Comparison of ENCODE assay signal across 8 cellular contexts in the genomic region with DNA sequence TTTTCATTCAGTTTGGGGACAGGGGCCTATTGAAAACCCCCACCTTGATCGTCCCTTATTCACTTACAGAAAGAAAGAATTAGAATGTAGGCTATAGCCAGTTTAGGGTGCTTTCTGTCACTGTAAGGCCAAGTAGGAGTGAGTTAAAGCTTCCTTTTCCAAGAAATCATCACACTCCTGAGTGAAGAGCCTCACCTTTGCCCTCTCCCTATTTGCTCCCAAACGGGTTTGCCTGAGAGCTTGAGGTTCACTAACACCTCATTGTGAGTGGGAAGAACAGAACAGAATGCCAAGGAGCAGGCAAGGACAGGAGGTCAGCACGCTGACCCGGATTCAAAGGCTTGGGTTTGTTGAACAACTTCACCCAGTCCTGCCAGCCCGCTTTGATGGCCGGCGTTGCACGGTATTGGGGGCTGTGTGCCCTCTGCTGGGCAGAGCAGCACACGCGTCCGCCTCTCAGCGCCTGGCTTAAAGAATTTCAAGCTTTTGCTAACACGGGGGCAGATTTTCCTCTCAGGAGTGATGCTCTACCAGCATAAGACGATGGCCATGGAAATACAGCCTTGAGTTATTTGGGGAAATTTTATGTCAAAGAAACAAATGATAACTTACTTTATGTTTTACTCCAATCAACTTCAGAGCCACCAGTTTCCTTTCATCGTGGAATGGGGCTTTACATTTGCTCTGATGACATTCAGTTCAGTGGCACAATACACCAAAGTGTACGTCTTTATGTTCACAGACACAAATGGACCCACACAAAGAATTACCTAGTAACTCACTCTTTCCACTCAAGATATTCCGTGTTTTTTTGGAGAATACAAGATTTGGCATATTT.
DNase-seq lines count a peak whose midpoint lies in the region; ATAC-seq and TF ChIP-seq lines count a peak whose summit lies in the region.

No MANE protein-coding gene starts in this region.

- no peak overlapping the region for H3K27ac Mint-ChIP-seq in activated CD4-positive, alpha-beta T cell treated with anti-CD3 and anti-CD28 coated beads, Interleukin-2, amount 10 ng/mL, durations not matched to agents 7 days and 5 days

- H3K36me3 ChIP-seq in ascending aorta: no peaks in the 10 kb centered on the region

- CTCF ChIA-PET in activated CD4-positive, alpha-beta T cell treated with anti-CD3 and anti-CD28 coated beads, Interleukin-2, amount 10 ng/mL, durations not matched to agents 7 days and 5 days (lab: Charles Lee): no interaction called here

- H3K4me1 ChIP-seq in ascending aorta: peaks cover 0 to 8% of the 10 kb centered on the region in 2 donors

- H3K4me3 Mint-ChIP-seq in activated CD4-positive, alpha-beta T cell treated with anti-CD3 and anti-CD28 coated beads, Interleukin-2, amount 10 ng/mL, durations not matched to agents 7 days and 5 days: no peak overlapping the region

- H3K9me3 ChIP-seq in ascending aorta: no peaks in the 10 kb centered on the region

- TF ChIP-seq CTCF in ascending aorta (IDR thresholded peaks at IDR 0.05): peak; percentile 54 to 72 (median 61)

- peak overlapping the region; percentile 3 to 5 for H3K4me3 ChIP-seq in ascending aorta

- H3K27me3 ChIP-seq in ascending aorta: no peaks in the 10 kb centered on the region

- H3K27ac ChIP-seq in ascending aorta: no peak overlapping the region

- intact Hi-C loops in ascending aorta (cut with DNase I): loop anchor here (2.0 to 5.0 kb wide), 3 partner anchors 138 to 276 kb away; no protein-coding TSS in a partner anchor

- H3K9me3 Mint-ChIP-seq in activated CD4-positive, alpha-beta T cell treated with anti-CD3 and anti-CD28 coated beads, Interleukin-2, amount 10 ng/mL, durations not matched to agents 7 days and 5 days: peaks cover 2% of the 10 kb centered on the region

- POLR2A ChIA-PET in activated CD4-positive, alpha-beta T cell treated with anti-CD3 and anti-CD28 coated beads, Interleukin-2, amount 10 ng/mL, durations not matched to agents 7 days and 5 days (lab: Charles Lee): no interaction called here

- no peaks in the 10 kb centered on the region for H3K36me3 Mint-ChIP-seq in activated CD4-positive, alpha-beta T cell treated with anti-CD3 and anti-CD28 coated beads, Interleukin-2, amount 10 ng/mL, durations not matched to agents 7 days and 5 days (ENCODE audit: low read depth)

- peak; percentile 22 for DNase-seq in activated CD4-positive, alpha-beta T cell treated with anti-CD3 and anti-CD28 coated beads, Interleukin-2, amount 10 ng/mL, durations not matched to agents 7 days and 5 days
- DNase-seq in activated CD4-positive, alpha-beta T cell treated with anti-CD3 and anti-CD28 coated beads, Interleukin-2, amount 50 U/mL, for 4 hours: no peak
- peak; percentile 28 for DNase-seq in LHCN-M2 (ENCODE audit: low read depth)
- peak in 1 of 2 donors; percentile 74 for DNase-seq in ascending aorta (ENCODE audit: low spot score in 2 of 2)
- DNase-seq in iPS-NIHi7 (ENCODE audit: extremely low spot score): peak; percentile 86
- peak; percentile 32 for DNase-seq in stimulated activated CD4-positive, alpha-beta T cell treated with anti-CD3 and anti-CD28 coated beads, Interleukin-15, amount 100 ng/mL, for 24 hours

- ATAC-seq in GM21723 (IDR thresholded peaks at IDR 0.05; ENCODE audit: unreplicated experiment) (peak; percentile 73), esophagus mucosa (no peak)

- no peaks in the 10 kb centered on the region for H3K27me3 Mint-ChIP-seq in activated CD4-positive, alpha-beta T cell treated with anti-CD3 and anti-CD28 coated beads, Interleukin-2, amount 10 ng/mL, durations not matched to agents 7 days and 5 days

- H3K4me1 Mint-ChIP-seq in activated CD4-positive, alpha-beta T cell treated with anti-CD3 and anti-CD28 coated beads, Interleukin-2, amount 10 ng/mL, durations not matched to agents 7 days and 5 days: peaks cover 4% of the 10 kb centered on the region

Comparison
In these comparisons a context has a peak if more than half of its experiments do, and no peak if none do; other contexts are left out.
1. DNase-seq: peak in activated CD4-positive, alpha-beta T cell treated with anti-CD3 and anti-CD28 coated beads, Interleukin-2, amount 10 ng/mL, durations not matched to agents 7 days and 5 days (single experiment), LHCN-M2 (single experiment), iPS-NIHi7 (single experiment) and stimulated activated CD4-positive, alpha-beta T cell treated with anti-CD3 and anti-CD28 coated beads, Interleukin-15, amount 100 ng/mL, for 24 hours (single experiment); none in activated CD4-positive, alpha-beta T cell treated with anti-CD3 and anti-CD28 coated beads, Interleukin-2, amount 50 U/mL, for 4 hours (0 of 2).